In the genomic region with DNA sequence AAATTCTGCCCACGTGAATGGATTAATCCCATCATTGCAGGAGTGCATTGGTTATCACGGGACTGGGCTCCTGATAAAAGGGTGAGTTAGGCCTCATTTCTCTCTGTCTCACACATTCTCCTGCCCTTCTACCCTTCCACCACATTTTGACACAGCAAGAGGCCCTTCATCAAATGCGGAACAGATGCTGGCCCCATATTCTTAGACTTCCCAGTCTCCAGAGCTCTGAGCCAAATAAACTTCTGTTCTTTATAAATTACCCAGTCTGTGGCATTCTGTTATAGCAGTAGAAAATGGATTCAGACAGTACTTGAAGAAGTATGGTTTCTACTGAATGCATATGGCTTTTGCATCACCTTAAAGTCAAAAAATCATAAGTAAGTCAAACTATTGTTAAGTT, we compare ENCODE assay signal across 18 cellular contexts.
A peak's percentile ranks its signal among the peaks of the same experiment; 100 is the strongest.
DNase-seq lines count a peak whose midpoint lies in the region; ATAC-seq and TF ChIP-seq lines count a peak whose summit lies in the region.
"Had no signal": no experiment of that assay in that cellular context is flagged by ENCODE, and none has a peak within 500 bp of the region (broad histone marks: within the 10 kb centered on the region; RNA-seq: fewer than 3 reads in every experiment).

No MANE protein-coding gene starts in this region.

- TF ChIP-seq EP300 in ovary (IDR thresholded peaks at IDR 0.05), result no peak

- no peak overlapping the region for H3K4me3 ChIP-seq in ovary
- H3K4me3 ChIP-seq: BLaER1, GM23248 had no signal

- no peaks in the 10 kb centered on the region for H3K27me3 ChIP-seq in ovary
- H3K27me3 ChIP-seq: BLaER1 had no signal

- peaks cover 0 to 3% of the 10 kb centered on the region in 2 donors for H3K9me3 Mint-ChIP-seq in stimulated activated naive B cell treated with anti-CD40 and anti-IgM and Interleukin-4, amounts not matched to agents 10 μg/mL and 1 μg/mL and 100 μg/mL, for 72 hours
- H3K9me3 Mint-ChIP-seq: CD8-positive, alpha-beta T cell; H9 had no signal

- H3K27ac Mint-ChIP-seq in stimulated activated naive B cell treated with anti-CD40 and anti-IgM and Interleukin-4, amounts not matched to agents 10 μg/mL and 1 μg/mL and 100 μg/mL, for 72 hours, result no peak overlapping the region
- H3K27ac Mint-ChIP-seq: B cell; CD4-positive, CD25-positive, alpha-beta regulatory T cell; CD8-positive, alpha-beta T cell; H9 had no signal

- no peaks in the 10 kb centered on the region for H3K4me1 ChIP-seq in ovary (ENCODE audit: insufficient read depth)
- H3K4me1 ChIP-seq: BLaER1, Caco-2 had no signal

- intact Hi-C loops in ovary (cut with DNase I), result no loop called here

- peak; percentile 23 for DNase-seq in DMS 273 (lab: John Stamatoyannopoulos, UW; ENCODE audit: unreplicated experiment)
- peak; percentile 39 for DNase-seq in NCI-H446 treated with DMSO at 0.1 percent for 48 hours (lab: John Stamatoyannopoulos, UW)
- DNase-seq in fibroblast of peridontal ligament (ENCODE audit: extremely low read depth), result peak; percentile 13
- peak; percentile 19 for DNase-seq in pons (ENCODE audit: low spot score)
- DNase-seq in ovary, result no peak
- no peak for DNase-seq in stimulated activated naive B cell treated with anti-CD40 and anti-IgM and Interleukin-4, amounts not matched to agents 10 μg/mL and 1 μg/mL and 100 μg/mL, for 72 hours
- DNase-seq in NCI-H510A treated with DMSO at 0.1 percent for 48 hours (lab: John Stamatoyannopoulos, UW), result no peak
- DNase-seq: Caco-2; CD4-positive, CD25-positive, alpha-beta regulatory T cell; CD8-positive, alpha-beta T cell; DMS53; DMS79 treated with DMSO at 0.1 percent for 48 hours; GM23248; H9 had no signal

- H3K36me3 ChIP-seq in ovary, result no peaks in the 10 kb centered on the region
- H3K36me3 ChIP-seq: BLaER1 had no signal

- H3K27ac ChIP-seq in ovary, result no peak overlapping the region
- H3K27ac ChIP-seq: BLaER1, C4-2B, GM23248 had no signal

- TF ChIP-seq CTCF in ovary (IDR thresholded peaks at IDR 0.05), result no peak

- no peaks in the 10 kb centered on the region for H3K36me3 Mint-ChIP-seq in stimulated activated naive B cell treated with anti-CD40 and anti-IgM and Interleukin-4, amounts not matched to agents 10 μg/mL and 1 μg/mL and 100 μg/mL, for 72 hours
- H3K36me3 Mint-ChIP-seq: CD4-positive, CD25-positive, alpha-beta regulatory T cell; CD8-positive, alpha-beta T cell had no signal

- WGBS in ovary, 3 donors, result 82 to 89% (median 83%) methylated on average over 3 of the region's 3 CpGs

- ATAC-seq in stimulated activated naive B cell treated with anti-CD40 and anti-IgM and Interleukin-4, amounts not matched to agents 10 μg/mL and 1 μg/mL and 100 μg/mL, for 72 hours (replicated peaks), result no peak
- ATAC-seq: CD8-positive, alpha-beta T cell; HCT116 had no signal

- no peak overlapping the region for H3K4me3 Mint-ChIP-seq in stimulated activated naive B cell treated with anti-CD40 and anti-IgM and Interleukin-4, amounts not matched to agents 10 μg/mL and 1 μg/mL and 100 μg/mL, for 72 hours
- H3K4me3 Mint-ChIP-seq: B cell; CD4-positive, CD25-positive, alpha-beta regulatory T cell; CD8-positive, alpha-beta T cell; H9 had no signal

- H3K4me1 Mint-ChIP-seq in stimulated activated naive B cell treated with anti-CD40 and anti-IgM and Interleukin-4, amounts not matched to agents 10 μg/mL and 1 μg/mL and 100 μg/mL, for 72 hours, result no peaks in the 10 kb centered on the region
- H3K4me1 Mint-ChIP-seq: B cell; CD4-positive, CD25-positive, alpha-beta regulatory T cell; H9 had no signal

- no peaks in the 10 kb centered on the region for H3K9me3 ChIP-seq in ovary
- H3K9me3 ChIP-seq: BLaER1, Caco-2 had no signal

- TF ChIP-seq POLR2A in ovary (IDR thresholded peaks at IDR 0.05), result no peak

- no peaks in the 10 kb centered on the region for H3K27me3 Mint-ChIP-seq in stimulated activated naive B cell treated with anti-CD40 and anti-IgM and Interleukin-4, amounts not matched to agents 10 μg/mL and 1 μg/mL and 100 μg/mL, for 72 hours

Comparison
In these comparisons a context has a peak if more than half of its experiments do, and no peak if none do; other contexts are left out.
1. DNase-seq: peak in DMS 273 (single experiment), NCI-H446 treated with DMSO at 0.1 percent for 48 hours (single experiment), fibroblast of peridontal ligament (single experiment) and pons (single experiment); none in ovary (0 of 5), stimulated activated naive B cell treated with anti-CD40 and anti-IgM and Interleukin-4, amounts not matched to agents 10 μg/mL and 1 μg/mL and 100 μg/mL, for 72 hours (single experiment) and NCI-H510A treated with DMSO at 0.1 percent for 48 hours (single experiment).